18 cellular contexts compared by ENCODE assay signal in genomic region chr11:73367482-73368024, GRCh38. TPM values are rescaled to one million over a fixed set of nuclear protein-coding genes. Genes with fewer than 3 reads are reported as not detected.
DNase-seq lines count a peak whose midpoint lies in the region; ATAC-seq and TF ChIP-seq lines count a peak whose summit lies in the region.
"Had no signal": no experiment of that assay in that cellular context is flagged by ENCODE, and none has a peak within 500 bp of the region (broad histone marks: within the 10 kb centered on the region; RNA-seq: fewer than 3 reads in every experiment).

No MANE protein-coding gene starts in this region.

- H3K79me2 ChIP-seq in PC-3 (ENCODE audit: low read length): no peaks in the 10 kb centered on the region

- no peak for ATAC-seq in natural killer cell
- no peak for ATAC-seq in natural killer cell treated with Interleukin-12 subunit alpha and Interleukin-12 subunit beta and Interleukin-15 and Interleukin-18, amount 100 ng/mL, for 72 hours
- ATAC-seq in T-helper 17 cell: no peak
- no peak for ATAC-seq in central memory CD8-positive, alpha-beta T cell (replicated peaks; ENCODE audit: extremely low read depth, poor library complexity, severe bottlenecking)
- peak; percentile 18 to 30 for ATAC-seq in stimulated activated naive B cell treated with anti-CD40 and anti-IgM and Interleukin-4, amounts not matched to agents 10 μg/mL and 1 μg/mL and 100 μg/mL, for 72 hours (replicated peaks)
- ATAC-seq in GM19397 (IDR thresholded peaks at IDR 0.05; ENCODE audit: unreplicated experiment): no peak
- ATAC-seq in PC-3: no peak
- no peak for ATAC-seq in GM19023 (IDR thresholded peaks at IDR 0.05; ENCODE audit: unreplicated experiment)
- ATAC-seq: WTC11 had no signal

- BruUV-seq in PC-3 (replicated peaks; lab: Mats Ljungman, UMichigan): no TSS peak

- intact Hi-C loops in natural killer cell (cut with micrococcal nuclease) (no loop called here), PC-3 (cut with micrococcal nuclease) (no loop called here)

- H3K36me3 ChIP-seq in PC-3 (ENCODE audit: low read depth, low read length): no peaks in the 10 kb centered on the region

- POLR2A ChIA-PET in PC-3 (lab: Charles Lee; ENCODE audit: unreplicated experiment): no interaction called here

- TF ChIP-seq CTCF in natural killer cell (IDR thresholded peaks at IDR 0.05) (no peak), PC-3 (conservative IDR thresholded peaks at IDR 0.05; ENCODE audit: low read depth, low read length) (no peak)

- H3K4me1 Mint-ChIP-seq in natural killer cell (peaks cover 16% of the 10 kb centered on the region in 2 donors), T-helper 17 cell (peaks cover 21% of the 10 kb centered on the region)
- H3K4me1 Mint-ChIP-seq in natural killer cell treated with Interleukin-12 subunit alpha and Interleukin-12 subunit beta and Interleukin-15 and Interleukin-18, amount 100 ng/mL, for 72 hours (ENCODE audit: low read depth in 2 of 2): peaks cover 15 to 17% of the 10 kb centered on the region in 2 donors
- H3K4me1 Mint-ChIP-seq in central memory CD8-positive, alpha-beta T cell: peaks cover 21% of the 10 kb centered on the region
- H3K4me1 Mint-ChIP-seq in stimulated activated naive B cell treated with anti-CD40 and anti-IgM and Interleukin-4, amounts not matched to agents 10 μg/mL and 1 μg/mL and 100 μg/mL, for 72 hours: peaks cover 56 to 91% of the 10 kb centered on the region in 2 donors

- CTCF ChIA-PET in PC-3 (lab: Charles Lee): no interaction called here

- no peaks in the 10 kb centered on the region for H3K9me2 ChIP-seq in PC-3 (replicated peaks; ENCODE audit: low read length)

- H3K9ac ChIP-seq in PC-3 (ENCODE audit: low read length): no peak overlapping the region

- H3K4me3 Mint-ChIP-seq in natural killer cell: no peak overlapping the region
- H3K4me3 Mint-ChIP-seq in natural killer cell treated with Interleukin-12 subunit alpha and Interleukin-12 subunit beta and Interleukin-15 and Interleukin-18, amount 100 ng/mL, for 72 hours: no peak overlapping the region
- H3K4me3 Mint-ChIP-seq in T-helper 17 cell: no peak overlapping the region
- no peak overlapping the region for H3K4me3 Mint-ChIP-seq in central memory CD8-positive, alpha-beta T cell
- peak overlapping the region in 1 of 2 donors; percentile 19 for H3K4me3 Mint-ChIP-seq in stimulated activated naive B cell treated with anti-CD40 and anti-IgM and Interleukin-4, amounts not matched to agents 10 μg/mL and 1 μg/mL and 100 μg/mL, for 72 hours
- H3K4me3 Mint-ChIP-seq: activated T-helper 1 cell treated with anti-CD3 and anti-CD28 coated beads, Interleukin-12 subunit alpha, Interleukin-12 subunit beta, Interleukin-2, Interleukin-4 antibody, amounts not matched to agents 30 ng/mL and 10 ng/mL and 1 ng/mL, durations not matched to agents 14 hours and 24 hours and 36 hours; T-helper 1 cell treated with Interleukin-12 subunit alpha and Interleukin-12 subunit beta and Interleukin-4 antibody, amounts not matched to agents 30 μg/mL and 1 μg/mL, for 36 hours; WTC11 had no signal

- H3K9me3 Mint-ChIP-seq in natural killer cell: no peaks in the 10 kb centered on the region
- H3K9me3 Mint-ChIP-seq in natural killer cell treated with Interleukin-12 subunit alpha and Interleukin-12 subunit beta and Interleukin-15 and Interleukin-18, amount 100 ng/mL, for 72 hours: no peaks in the 10 kb centered on the region
- no peaks in the 10 kb centered on the region for H3K9me3 Mint-ChIP-seq in central memory CD8-positive, alpha-beta T cell
- H3K9me3 Mint-ChIP-seq in stimulated activated naive B cell treated with anti-CD40 and anti-IgM and Interleukin-4, amounts not matched to agents 10 μg/mL and 1 μg/mL and 100 μg/mL, for 72 hours: no peaks in the 10 kb centered on the region
- H3K9me3 Mint-ChIP-seq: activated T-helper 1 cell treated with anti-CD3 and anti-CD28 coated beads, Interleukin-12 subunit alpha, Interleukin-12 subunit beta, Interleukin-2, Interleukin-4 antibody, amounts not matched to agents 30 ng/mL and 10 ng/mL and 1 ng/mL, durations not matched to agents 14 hours and 24 hours and 36 hours; T-helper 1 cell treated with Interleukin-12 subunit alpha and Interleukin-12 subunit beta and Interleukin-4 antibody, amounts not matched to agents 30 μg/mL and 1 μg/mL, for 36 hours; WTC11 had no signal

- no peak overlapping the region for H2AFZ ChIP-seq in PC-3 (ENCODE audit: low read length)

- no peaks in the 10 kb centered on the region for H3K27me3 ChIP-seq in PC-3 (ENCODE audit: low read length)
- H3K27me3 ChIP-seq: right atrium auricular region had no signal

- H3K4me3 ChIP-seq in PC-3 (ENCODE audit: low read length): no peak overlapping the region
- H3K4me3 ChIP-seq: right atrium auricular region had no signal

- no peak for DNase-seq in natural killer cell
- DNase-seq in natural killer cell treated with Interleukin-12 subunit alpha and Interleukin-12 subunit beta and Interleukin-15 and Interleukin-18, amount 100 ng/mL, for 72 hours (ENCODE audit: low spot score): no peak
- DNase-seq in T-helper 17 cell: no peak
- DNase-seq in central memory CD8-positive, alpha-beta T cell (ENCODE audit: low spot score in 2 of 2): no peak
- DNase-seq in stimulated activated naive B cell treated with anti-CD40 and anti-IgM and Interleukin-4, amounts not matched to agents 10 μg/mL and 1 μg/mL and 100 μg/mL, for 72 hours: no peak
- no peak for DNase-seq in PC-3
- DNase-seq: aorta, GDM1, NCI-H2081, NCI-H510A, occipital lobe, SHP77 had no signal

- peak overlapping the region; percentile 85 to 93 for H3K27ac Mint-ChIP-seq in natural killer cell
- H3K27ac Mint-ChIP-seq in natural killer cell treated with Interleukin-12 subunit alpha and Interleukin-12 subunit beta and Interleukin-15 and Interleukin-18, amount 100 ng/mL, for 72 hours: peak overlapping the region in 1 of 2 donors; percentile 89
- peak overlapping the region; percentile 99 for H3K27ac Mint-ChIP-seq in T-helper 17 cell
- peak overlapping the region; percentile 93 for H3K27ac Mint-ChIP-seq in central memory CD8-positive, alpha-beta T cell (ENCODE audit: low read depth)
- H3K27ac Mint-ChIP-seq in stimulated activated naive B cell treated with anti-CD40 and anti-IgM and Interleukin-4, amounts not matched to agents 10 μg/mL and 1 μg/mL and 100 μg/mL, for 72 hours: peak overlapping the region; percentile 56
- H3K27ac Mint-ChIP-seq: activated T-helper 1 cell treated with anti-CD3 and anti-CD28 coated beads, Interleukin-12 subunit alpha, Interleukin-12 subunit beta, Interleukin-2, Interleukin-4 antibody, amounts not matched to agents 30 ng/mL and 10 ng/mL and 1 ng/mL, durations not matched to agents 14 hours and 24 hours and 36 hours; WTC11 had no signal

- H3K27ac ChIP-seq in PC-3 (ENCODE audit: low read length): no peak overlapping the region
- H3K27ac ChIP-seq: right atrium auricular region had no signal

- no peaks in the 10 kb centered on the region for H3K9me3 ChIP-seq in T-helper 17 cell (ENCODE audit: control insufficient read depth, low read length, poor library complexity, severe bottlenecking)
- no peaks in the 10 kb centered on the region for H3K9me3 ChIP-seq in PC-3 (ENCODE audit: low read length)
- H3K9me3 ChIP-seq: right atrium auricular region had no signal

- no peak overlapping the region for H3K4me2 ChIP-seq in PC-3 (ENCODE audit: low read length)

- H4K20me1 ChIP-seq in PC-3 (ENCODE audit: low read length): no peaks in the 10 kb centered on the region

- no peaks in the 10 kb centered on the region for H3F3A ChIP-seq in PC-3 (ENCODE audit: low read length, unreplicated experiment)

- H3K36me3 Mint-ChIP-seq in natural killer cell: no peaks in the 10 kb centered on the region
- no peaks in the 10 kb centered on the region for H3K36me3 Mint-ChIP-seq in natural killer cell treated with Interleukin-12 subunit alpha and Interleukin-12 subunit beta and Interleukin-15 and Interleukin-18, amount 100 ng/mL, for 72 hours
- no peaks in the 10 kb centered on the region for H3K36me3 Mint-ChIP-seq in T-helper 17 cell (ENCODE audit: low read depth)
- H3K36me3 Mint-ChIP-seq in central memory CD8-positive, alpha-beta T cell (ENCODE audit: insufficient read depth): peaks cover 1% of the 10 kb centered on the region
- peaks cover 33 to 53% of the 10 kb centered on the region in 2 donors for H3K36me3 Mint-ChIP-seq in stimulated activated naive B cell treated with anti-CD40 and anti-IgM and Interleukin-4, amounts not matched to agents 10 μg/mL and 1 μg/mL and 100 μg/mL, for 72 hours
- H3K36me3 Mint-ChIP-seq: WTC11 had no signal

- no peaks in the 10 kb centered on the region for H3K4me1 ChIP-seq in PC-3 (ENCODE audit: insufficient read depth, low read length)

- no peaks in the 10 kb centered on the region for H3K27me3 Mint-ChIP-seq in natural killer cell (ENCODE audit: low read depth in 2 of 2)
- H3K27me3 Mint-ChIP-seq in natural killer cell treated with Interleukin-12 subunit alpha and Interleukin-12 subunit beta and Interleukin-15 and Interleukin-18, amount 100 ng/mL, for 72 hours: no peaks in the 10 kb centered on the region
- no peaks in the 10 kb centered on the region for H3K27me3 Mint-ChIP-seq in T-helper 17 cell
- no peaks in the 10 kb centered on the region for H3K27me3 Mint-ChIP-seq in central memory CD8-positive, alpha-beta T cell
- H3K27me3 Mint-ChIP-seq in stimulated activated naive B cell treated with anti-CD40 and anti-IgM and Interleukin-4, amounts not matched to agents 10 μg/mL and 1 μg/mL and 100 μg/mL, for 72 hours: no peaks in the 10 kb centered on the region

RNA-seq across cellular contexts. Expression of gene RELT, which starts 8.6 kb away (rescaled TPM):
- total RNA-seq in natural killer cell (100 to 1,000 TPM; 132 to 264 (median 151) TPM), T-helper 17 cell (100 to 1,000 TPM; 139 to 169 TPM), PC-3 (2014; rRNA removed) (24.5 and 34.0 TPM in 2 replicates)
- total RNA-seq in natural killer cell treated with Interleukin-12 subunit alpha and Interleukin-12 subunit beta and Interleukin-15 and Interleukin-18, amount 100 ng/mL, for 72 hours: 10 to 100 TPM; 46.5 to 58.0 TPM

RNA-seq across cellular contexts. Expression of gene ARHGEF17, which starts 59.5 kb away (rescaled TPM):
- total RNA-seq in natural killer cell (under 1 TPM; 0.02 to 0.88 (median 0.50) TPM), T-helper 17 cell (under 1 TPM in 1 of 2 donors, not detected in 1; 0.17 TPM), PC-3 (2014; rRNA removed) (6.2 and 11.0 TPM in 2 replicates)
- under 1 TPM in 1 of 2 donors, not detected in 1; 0.95 TPM for total RNA-seq in natural killer cell treated with Interleukin-12 subunit alpha and Interleukin-12 subunit beta and Interleukin-15 and Interleukin-18, amount 100 ng/mL, for 72 hours

Comparison
In these comparisons a context has a peak if more than half of its experiments do, and no peak if none do; other contexts are left out.
1. ATAC-seq: peak in stimulated activated naive B cell treated with anti-CD40 and anti-IgM and Interleukin-4, amounts not matched to agents 10 μg/mL and 1 μg/mL and 100 μg/mL, for 72 hours (2 of 2); none in natural killer cell (0 of 3), natural killer cell treated with Interleukin-12 subunit alpha and Interleukin-12 subunit beta and Interleukin-15 and Interleukin-18, amount 100 ng/mL, for 72 hours (0 of 2), T-helper 17 cell (single experiment), central memory CD8-positive, alpha-beta T cell (single experiment), GM19397 (single experiment), PC-3 (single experiment) and GM19023 (single experiment).